In the genomic region with DNA sequence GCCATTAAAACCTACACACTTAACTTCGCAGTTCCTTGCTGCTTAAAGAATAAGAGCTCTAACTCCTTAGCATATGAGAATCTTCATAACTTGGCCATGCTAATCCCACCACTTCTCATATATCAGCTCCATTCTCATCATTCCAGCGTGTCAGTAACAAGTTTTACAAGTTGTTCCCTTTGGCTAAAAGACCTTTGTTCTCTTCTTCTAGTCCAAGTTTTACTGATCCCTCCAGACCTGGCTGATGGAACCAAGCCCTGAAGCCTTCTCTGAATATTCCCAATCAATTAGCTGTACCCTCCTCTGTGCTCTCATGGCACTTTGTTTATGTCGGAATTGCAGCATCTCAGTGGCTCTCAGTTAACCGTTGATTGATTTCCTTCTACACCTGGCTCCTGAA, we compare ENCODE assay signal across 18 cellular contexts. TPM values are rescaled to one million over a fixed set of nuclear protein-coding genes. Genes with fewer than 3 reads are reported as not detected.
DNase-seq lines count a peak whose midpoint lies in the region; ATAC-seq and TF ChIP-seq lines count a peak whose summit lies in the region.
"Had no signal": no experiment of that assay in that cellular context is flagged by ENCODE, and none has a peak within 500 bp of the region (broad histone marks: within the 10 kb centered on the region; RNA-seq: fewer than 3 reads in every experiment).

No MANE protein-coding gene starts in this region.

- no peak overlapping the region for H2BK5ac ChIP-seq in mesendoderm (ENCODE audit: low read length)

- no peak for TF ChIP-seq CTCF in type B pancreatic cell (conservative IDR thresholded peaks at IDR 0.05)

- H3K27me3 Mint-ChIP-seq in type B pancreatic cell, result no peaks in the 10 kb centered on the region
- H3K27me3 Mint-ChIP-seq: B cell had no signal

- H2BK120ac ChIP-seq in mesendoderm (ENCODE audit: low read depth, low read length), result no peak overlapping the region

- peak overlapping the region; percentile 40 for H3K18ac ChIP-seq in mesendoderm (ENCODE audit: low read length)

- H3K9me3 ChIP-seq in adipocyte (ENCODE audit: control insufficient read depth, low read length), result peaks cover 18% of the 10 kb centered on the region
- H3K9me3 ChIP-seq: SK-N-SH had no signal

- H3K27me3 ChIP-seq in adipocyte (replicated peaks; ENCODE audit: control insufficient read depth, insufficient read depth, low read length), result no peaks in the 10 kb centered on the region
- no peaks in the 10 kb centered on the region for H3K27me3 ChIP-seq in mesendoderm (ENCODE audit: insufficient read depth, low read length, poor library complexity)

- no peak overlapping the region for H3K4me3 ChIP-seq in adipocyte (ENCODE audit: low read length)
- H3K4me3 ChIP-seq in mesendoderm (ENCODE audit: low read length), result no peak overlapping the region
- H3K4me3 ChIP-seq: GM12878, K562 had no signal

- peak overlapping the region; percentile 33 for H2AK5ac ChIP-seq in mesendoderm (ENCODE audit: low read length)

- WGBS in mesendoderm (ENCODE audit: extremely low coverage, insufficient coverage, low lambda C conversion rate), result no CpG with 5 or more reads among the region's 4 CpGs

- no peak overlapping the region for H3K9ac ChIP-seq in adipocyte (ENCODE audit: low read length)
- H3K9ac ChIP-seq in mesendoderm (ENCODE audit: low read length), result peak overlapping the region; percentile 7
- H3K9ac ChIP-seq: SK-N-SH had no signal

- H3K27ac ChIP-seq in mesendoderm (ENCODE audit: low read depth, low read length), result peak overlapping the region; percentile 9

- H3K4me2 ChIP-seq in mesendoderm (ENCODE audit: low read length), result no peak overlapping the region
- H3K4me2 ChIP-seq: SK-N-SH had no signal

- no peak overlapping the region for H4K5ac ChIP-seq in mesendoderm (ENCODE audit: low read length)

- peaks cover 14% of the 10 kb centered on the region for H3K9me3 Mint-ChIP-seq in type B pancreatic cell

- no peak overlapping the region for H3K4ac ChIP-seq in mesendoderm (ENCODE audit: low read depth, low read length)

- H2BK15ac ChIP-seq in mesendoderm (replicated peaks; ENCODE audit: low read depth), result peak overlapping the region; percentile 87

- H3K56ac ChIP-seq in mesendoderm (ENCODE audit: low read length), result peak overlapping the region; percentile 1

- H3K36me3 Mint-ChIP-seq in type B pancreatic cell, result peaks cover 22% of the 10 kb centered on the region
- H3K36me3 Mint-ChIP-seq: CD8-positive, alpha-beta T cell had no signal

- H3K4me1 Mint-ChIP-seq in type B pancreatic cell (ENCODE audit: unreplicated experiment), result peaks cover 33% of the 10 kb centered on the region

- no peak overlapping the region for H4K8ac ChIP-seq in mesendoderm (ENCODE audit: low read depth, low read length)

- H3K23ac ChIP-seq in mesendoderm (ENCODE audit: low read length), result no peak overlapping the region

- ATAC-seq in GM18520 (IDR thresholded peaks at IDR 0.05; ENCODE audit: unreplicated experiment), result no peak
- ATAC-seq: CD8-positive, alpha-beta T cell; GM12878; Panc1; Right ventricle myocardium inferior had no signal

- H3K36me3 ChIP-seq in adipocyte (ENCODE audit: control insufficient read depth, insufficient read depth, low read length, severe bottlenecking) (peaks cover 21% of the 10 kb centered on the region), mesendoderm (ENCODE audit: control insufficient read depth, insufficient read depth, low read length) (no peaks in the 10 kb centered on the region)

- H3K27ac Mint-ChIP-seq in type B pancreatic cell, result peak overlapping the region; percentile 77
- H3K27ac Mint-ChIP-seq: B cell; CD8-positive, alpha-beta T cell had no signal

- H3K4me3 Mint-ChIP-seq in type B pancreatic cell, result peak overlapping the region; percentile 32
- H3K4me3 Mint-ChIP-seq: B cell; CD8-positive, alpha-beta T cell had no signal

- peaks cover 2% of the 10 kb centered on the region for H3K79me1 ChIP-seq in mesendoderm (ENCODE audit: low read length)

- DNase-seq in EH (ENCODE audit: low read depth) (peak; percentile 51), adipocyte (ENCODE audit: low read depth) (peak; percentile 50), mesendoderm (no peak), type B pancreatic cell (ENCODE audit: extremely low spot score, unreplicated experiment) (no peak), COR-L47 (lab: John Stamatoyannopoulos, UW) (no peak), DMS 273 (lab: John Stamatoyannopoulos, UW; ENCODE audit: unreplicated experiment) (no peak)
- DNase-seq: ACHN; CD8-positive, alpha-beta T cell; NCI-H1048; NCI-H146; NCI-H446 treated with DMSO at 0.1 percent for 48 hours; SK-N-SH had no signal

- no peaks in the 10 kb centered on the region for H3K79me2 ChIP-seq in mesendoderm (ENCODE audit: control insufficient read depth, insufficient read depth, low read length)

- H3K4me1 ChIP-seq in adipocyte (ENCODE audit: control insufficient read depth, insufficient read depth, low read length) (peaks cover 31% of the 10 kb centered on the region), mesendoderm (ENCODE audit: control insufficient read depth, low read depth, low read length) (peaks cover 9% of the 10 kb centered on the region)

RNA-seq across cellular contexts. Expression of a gene that starts 35.8 kb away (rescaled TPM):
- polyA plus RNA-seq in mesendoderm (2013, experiment 1 of 2), result 3.9 TPM
- 4.2 TPM for polyA plus RNA-seq in mesendoderm (2013, experiment 2 of 2)
- 23.3 and 24.5 TPM in 2 replicates for total RNA-seq in type B pancreatic cell (ENCODE audit: low replicate concordance)

Comparison
In these comparisons a context has a peak if more than half of its experiments do, and no peak if none do; other contexts are left out.
1. DNase-seq: peak in EH (single experiment) and adipocyte (single experiment); none in mesendoderm (single experiment), type B pancreatic cell (single experiment), COR-L47 (single experiment) and DMS 273 (single experiment).